In the genomic region with DNA sequence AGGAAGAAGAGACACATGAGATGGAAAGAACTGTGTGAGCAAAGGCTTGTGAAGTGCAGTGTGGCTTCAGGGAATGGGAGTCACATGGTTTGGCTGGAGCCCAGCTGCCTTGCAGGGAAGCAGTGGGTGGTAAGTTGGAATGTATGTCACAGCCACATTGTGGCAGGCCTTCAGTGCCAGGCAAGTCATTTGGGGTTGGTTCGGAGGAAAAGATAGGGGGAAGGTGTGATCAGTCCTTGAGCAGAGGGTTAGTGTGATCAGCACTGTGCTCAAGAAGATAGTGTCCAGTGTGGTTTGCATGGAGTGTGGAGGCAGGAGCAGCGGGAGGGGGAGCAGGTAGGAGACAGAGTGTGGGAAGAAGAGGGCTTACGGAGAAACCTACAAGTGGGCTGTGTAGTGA, we compare ENCODE assay signal across 1 cellular context.
TF ChIP-seq lines count a peak whose summit lies in the region.

No MANE protein-coding gene starts in this region.

TF ChIP-seq in HEK293, 187 proteins besides CTCF, POLR2A, EP300 and RAD21 (continued from another document and continues in another):
- 0 out of 2 replicates have a peak, but pooled peaks have one; percentile 14 for TF ChIP-seq SP7 (tag by site-specific recombination; IDR thresholded peaks at IDR 0.05)
- TF ChIP-seq ZNF677 (tag by site-specific recombination; IDR thresholded peaks at IDR 0.05) = no peak
- TF ChIP-seq ZNF660 (tag by site-specific recombination; IDR thresholded peaks at IDR 0.05) = no peak; the same call in 1 of the 2 replicates
- no peak for TF ChIP-seq TRIM28 (IDR thresholded peaks at IDR 0.05; ENCODE audit: borderline replicate concordance, low read length)
- TF ChIP-seq ZNF785 (tag by site-specific recombination; IDR thresholded peaks at IDR 0.05) = 0 out of 2 replicates have a peak, but pooled peaks have one; percentile 18
- TF ChIP-seq ZNF501 (tag by site-specific recombination; IDR thresholded peaks at IDR 0.05) = no peak; the same call in 1 of the 2 replicates
- TF ChIP-seq EGR2 (tag by site-specific recombination; IDR thresholded peaks at IDR 0.05; ENCODE audit: low read depth) = peak; percentile 99
- peak; percentile 90 for TF ChIP-seq ZNF133 (tag by site-specific recombination; IDR thresholded peaks at IDR 0.05)
- peak; percentile 85; the same call in 1 of the 2 replicates for TF ChIP-seq GLI4 (tag by site-specific recombination; IDR thresholded peaks at IDR 0.05)
- no peak for TF ChIP-seq ZNF16 (tag by site-specific recombination; IDR thresholded peaks at IDR 0.05; ENCODE audit: low read depth)
- no peak for TF ChIP-seq ZBTB8A (tag by site-specific recombination; IDR thresholded peaks at IDR 0.05)
- TF ChIP-seq ZNF629 (tag by site-specific recombination; IDR thresholded peaks at IDR 0.05) = peak; percentile 33
- TF ChIP-seq, protein P1, sequence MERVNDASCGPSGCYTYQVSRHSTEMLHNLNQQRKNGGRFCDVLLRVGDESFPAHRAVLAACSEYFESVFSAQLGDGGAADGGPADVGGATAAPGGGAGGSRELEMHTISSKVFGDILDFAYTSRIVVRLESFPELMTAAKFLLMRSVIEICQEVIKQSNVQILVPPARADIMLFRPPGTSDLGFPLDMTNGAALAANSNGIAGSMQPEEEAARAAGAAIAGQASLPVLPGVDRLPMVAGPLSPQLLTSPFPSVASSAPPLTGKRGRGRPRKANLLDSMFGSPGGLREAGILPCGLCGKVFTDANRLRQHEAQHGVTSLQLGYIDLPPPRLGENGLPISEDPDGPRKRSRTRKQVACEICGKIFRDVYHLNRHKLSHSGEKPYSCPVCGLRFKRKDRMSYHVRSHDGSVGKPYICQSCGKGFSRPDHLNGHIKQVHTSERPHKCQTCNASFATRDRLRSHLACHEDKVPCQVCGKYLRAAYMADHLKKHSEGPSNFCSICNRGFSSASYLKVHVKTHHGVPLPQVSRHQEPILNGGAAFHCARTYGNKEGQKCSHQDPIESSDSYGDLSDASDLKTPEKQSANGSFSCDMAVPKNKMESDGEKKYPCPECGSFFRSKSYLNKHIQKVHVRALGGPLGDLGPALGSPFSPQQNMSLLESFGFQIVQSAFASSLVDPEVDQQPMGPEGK (tag by site-specific recombination; IDR thresholded peaks at IDR 0.05) = peak; percentile 46
- no peak for TF ChIP-seq ZBTB1 (tag by site-specific recombination; IDR thresholded peaks at IDR 0.05)
- TF ChIP-seq GFI1B (tag by site-specific recombination; IDR thresholded peaks at IDR 0.05) = no peak
- TF ChIP-seq, protein P2, sequence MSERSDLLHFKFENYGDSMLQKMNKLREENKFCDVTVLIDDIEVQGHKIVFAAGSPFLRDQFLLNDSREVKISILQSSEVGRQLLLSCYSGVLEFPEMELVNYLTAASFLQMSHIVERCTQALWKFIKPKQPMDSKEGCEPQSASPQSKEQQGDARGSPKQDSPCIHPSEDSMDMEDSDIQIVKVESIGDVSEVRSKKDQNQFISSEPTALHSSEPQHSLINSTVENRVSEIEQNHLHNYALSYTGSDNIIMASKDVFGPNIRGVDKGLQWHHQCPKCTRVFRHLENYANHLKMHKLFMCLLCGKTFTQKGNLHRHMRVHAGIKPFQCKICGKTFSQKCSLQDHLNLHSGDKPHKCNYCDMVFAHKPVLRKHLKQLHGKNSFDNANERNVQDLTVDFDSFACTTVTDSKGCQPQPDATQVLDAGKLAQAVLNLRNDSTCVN (tag by site-specific recombination; optimal IDR thresholded peaks at IDR 0.05) = no peak
- TF ChIP-seq ZNF2 (tag by site-specific recombination; IDR thresholded peaks at IDR 0.05) = 0 out of 2 replicates have a peak, but pooled peaks have one; percentile 26
- TF ChIP-seq, protein P3, sequence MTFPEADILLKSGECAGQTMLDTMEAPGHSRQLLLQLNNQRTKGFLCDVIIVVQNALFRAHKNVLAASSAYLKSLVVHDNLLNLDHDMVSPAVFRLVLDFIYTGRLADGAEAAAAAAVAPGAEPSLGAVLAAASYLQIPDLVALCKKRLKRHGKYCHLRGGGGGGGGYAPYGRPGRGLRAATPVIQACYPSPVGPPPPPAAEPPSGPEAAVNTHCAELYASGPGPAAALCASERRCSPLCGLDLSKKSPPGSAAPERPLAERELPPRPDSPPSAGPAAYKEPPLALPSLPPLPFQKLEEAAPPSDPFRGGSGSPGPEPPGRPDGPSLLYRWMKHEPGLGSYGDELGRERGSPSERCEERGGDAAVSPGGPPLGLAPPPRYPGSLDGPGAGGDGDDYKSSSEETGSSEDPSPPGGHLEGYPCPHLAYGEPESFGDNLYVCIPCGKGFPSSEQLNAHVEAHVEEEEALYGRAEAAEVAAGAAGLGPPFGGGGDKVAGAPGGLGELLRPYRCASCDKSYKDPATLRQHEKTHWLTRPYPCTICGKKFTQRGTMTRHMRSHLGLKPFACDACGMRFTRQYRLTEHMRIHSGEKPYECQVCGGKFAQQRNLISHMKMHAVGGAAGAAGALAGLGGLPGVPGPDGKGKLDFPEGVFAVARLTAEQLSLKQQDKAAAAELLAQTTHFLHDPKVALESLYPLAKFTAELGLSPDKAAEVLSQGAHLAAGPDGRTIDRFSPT (tag by site-specific recombination; IDR thresholded peaks at IDR 0.05) = peak; percentile 78; the same call in 1 of the 2 replicates
- TF ChIP-seq, protein P4, sequence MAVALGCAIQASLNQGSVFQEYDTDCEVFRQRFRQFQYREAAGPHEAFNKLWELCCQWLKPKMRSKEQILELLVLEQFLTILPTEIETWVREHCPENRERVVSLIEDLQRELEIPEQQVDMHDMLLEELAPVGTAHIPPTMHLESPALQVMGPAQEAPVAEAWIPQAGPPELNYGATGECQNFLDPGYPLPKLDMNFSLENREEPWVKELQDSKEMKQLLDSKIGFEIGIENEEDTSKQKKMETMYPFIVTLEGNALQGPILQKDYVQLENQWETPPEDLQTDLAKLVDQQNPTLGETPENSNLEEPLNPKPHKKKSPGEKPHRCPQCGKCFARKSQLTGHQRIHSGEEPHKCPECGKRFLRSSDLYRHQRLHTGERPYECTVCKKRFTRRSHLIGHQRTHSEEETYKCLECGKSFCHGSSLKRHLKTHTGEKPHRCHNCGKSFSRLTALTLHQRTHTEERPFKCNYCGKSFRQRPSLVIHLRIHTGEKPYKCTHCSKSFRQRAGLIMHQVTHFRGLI (tag by site-specific recombination; IDR thresholded peaks at IDR 0.05) = peak; percentile 34; the same call in 1 of the 2 replicates
- TF ChIP-seq GLIS2 (tag by site-specific recombination; IDR thresholded peaks at IDR 0.05) = 0 out of 2 replicates have a peak, but pooled peaks have one; percentile 19
- 0 out of 2 replicates have a peak, but pooled peaks have one; percentile 5 for TF ChIP-seq ZBTB21 (tag by site-specific recombination; IDR thresholded peaks at IDR 0.05)
- TF ChIP-seq ZNF311 (tag by site-specific recombination; IDR thresholded peaks at IDR 0.05; ENCODE audit: borderline replicate concordance) = no peak
- TF ChIP-seq ZNF335 (tag by site-specific recombination; conservative IDR thresholded peaks at IDR 0.05) = 0 out of 2 replicates have a peak, but pooled peaks have one; percentile 25
- TF ChIP-seq ZNF121 (tag by site-specific recombination; IDR thresholded peaks at IDR 0.05) = no peak
- peak; percentile 93 for TF ChIP-seq ZNF600 (tag by site-specific recombination; IDR thresholded peaks at IDR 0.05)
- TF ChIP-seq ZNF747 (tag by site-specific recombination; IDR thresholded peaks at IDR 0.05) = no peak
- TF ChIP-seq, protein P5, sequence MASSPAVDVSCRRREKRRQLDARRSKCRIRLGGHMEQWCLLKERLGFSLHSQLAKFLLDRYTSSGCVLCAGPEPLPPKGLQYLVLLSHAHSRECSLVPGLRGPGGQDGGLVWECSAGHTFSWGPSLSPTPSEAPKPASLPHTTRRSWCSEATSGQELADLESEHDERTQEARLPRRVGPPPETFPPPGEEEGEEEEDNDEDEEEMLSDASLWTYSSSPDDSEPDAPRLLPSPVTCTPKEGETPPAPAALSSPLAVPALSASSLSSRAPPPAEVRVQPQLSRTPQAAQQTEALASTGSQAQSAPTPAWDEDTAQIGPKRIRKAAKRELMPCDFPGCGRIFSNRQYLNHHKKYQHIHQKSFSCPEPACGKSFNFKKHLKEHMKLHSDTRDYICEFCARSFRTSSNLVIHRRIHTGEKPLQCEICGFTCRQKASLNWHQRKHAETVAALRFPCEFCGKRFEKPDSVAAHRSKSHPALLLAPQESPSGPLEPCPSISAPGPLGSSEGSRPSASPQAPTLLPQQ (tag by site-specific recombination; IDR thresholded peaks at IDR 0.05) = peak; percentile 63; the same call in 1 of the 2 replicates
- peak; percentile 59 for TF ChIP-seq ZNF366 (tag by site-specific recombination; conservative IDR thresholded peaks at IDR 0.05)
- TF ChIP-seq ZNF324 (tag by site-specific recombination; IDR thresholded peaks at IDR 0.05) = peak; percentile 28; the same call in 1 of the 2 replicates
- no peak for TF ChIP-seq KLF10 (tag by site-specific recombination; IDR thresholded peaks at IDR 0.05)
- no peak for TF ChIP-seq FEZF1 (tag by site-specific recombination; IDR thresholded peaks at IDR 0.05)
- TF ChIP-seq SCRT1 (tag by site-specific recombination; IDR thresholded peaks at IDR 0.05; ENCODE audit: borderline replicate concordance) = peak; percentile 94
- no peak for TF ChIP-seq HOXD13 (CRISPR knock-in tag; IDR thresholded peaks at IDR 0.05; ENCODE audit: borderline replicate concordance)
- TF ChIP-seq, protein P6, sequence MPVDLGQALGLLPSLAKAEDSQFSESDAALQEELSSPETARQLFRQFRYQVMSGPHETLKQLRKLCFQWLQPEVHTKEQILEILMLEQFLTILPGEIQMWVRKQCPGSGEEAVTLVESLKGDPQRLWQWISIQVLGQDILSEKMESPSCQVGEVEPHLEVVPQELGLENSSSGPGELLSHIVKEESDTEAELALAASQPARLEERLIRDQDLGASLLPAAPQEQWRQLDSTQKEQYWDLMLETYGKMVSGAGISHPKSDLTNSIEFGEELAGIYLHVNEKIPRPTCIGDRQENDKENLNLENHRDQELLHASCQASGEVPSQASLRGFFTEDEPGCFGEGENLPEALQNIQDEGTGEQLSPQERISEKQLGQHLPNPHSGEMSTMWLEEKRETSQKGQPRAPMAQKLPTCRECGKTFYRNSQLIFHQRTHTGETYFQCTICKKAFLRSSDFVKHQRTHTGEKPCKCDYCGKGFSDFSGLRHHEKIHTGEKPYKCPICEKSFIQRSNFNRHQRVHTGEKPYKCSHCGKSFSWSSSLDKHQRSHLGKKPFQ (tag by site-specific recombination; IDR thresholded peaks at IDR 0.05) = peak; percentile 97
- TF ChIP-seq, protein P7, sequence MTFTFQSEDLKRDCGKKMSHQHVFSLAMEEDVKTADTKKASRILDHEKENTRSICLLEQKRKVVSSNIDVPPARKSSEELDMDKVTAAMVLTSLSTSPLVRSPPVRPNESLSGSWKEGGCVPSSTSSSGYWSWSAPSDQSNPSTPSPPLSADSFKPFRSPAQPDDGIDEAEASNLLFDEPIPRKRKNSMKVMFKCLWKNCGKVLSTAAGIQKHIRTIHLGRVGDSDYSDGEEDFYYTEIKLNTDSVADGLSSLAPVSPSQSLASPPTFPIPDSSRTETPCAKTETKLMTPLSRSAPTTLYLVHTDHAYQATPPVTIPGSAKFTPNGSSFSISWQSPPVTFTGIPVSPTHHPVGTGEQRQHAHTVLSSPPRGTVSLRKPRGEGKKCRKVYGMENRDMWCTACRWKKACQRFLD (tag by site-specific recombination; IDR thresholded peaks at IDR 0.05) = no peak
- TF ChIP-seq ZNF521 (tag by site-specific recombination; IDR thresholded peaks at IDR 0.05) = no peak
- TF ChIP-seq ZXDB (tag by site-specific recombination; IDR thresholded peaks at IDR 0.05) = no peak
- TF ChIP-seq ZNF621 (tag by site-specific recombination; IDR thresholded peaks at IDR 0.05) = no peak
- TF ChIP-seq ZNF529 (tag by site-specific recombination; IDR thresholded peaks at IDR 0.05; ENCODE audit: insufficient replicate concordance) = no peak
- no peak for TF ChIP-seq REPIN1 (tag by site-specific recombination; IDR thresholded peaks at IDR 0.05; ENCODE audit: low read depth)
- TF ChIP-seq GLIS1 (tag by site-specific recombination; IDR thresholded peaks at IDR 0.05) = peak; percentile 82
- no peak for TF ChIP-seq ZNF155 (tag by site-specific recombination; IDR thresholded peaks at IDR 0.05)
- peak; percentile 75 for TF ChIP-seq ZNF341 (tag by site-specific recombination; IDR thresholded peaks at IDR 0.05; ENCODE audit: low read depth)
- TF ChIP-seq ZBTB17 (tag by site-specific recombination; IDR thresholded peaks at IDR 0.05) = peak; percentile 81
- TF ChIP-seq ZBTB48 (tag by site-specific recombination; IDR thresholded peaks at IDR 0.05) = peak; percentile 40; the same call in 1 of the 2 replicates
- TF ChIP-seq SP3 (tag by site-specific recombination; IDR thresholded peaks at IDR 0.05) = no peak
- TF ChIP-seq PRDM1 (tag by site-specific recombination; IDR thresholded peaks at IDR 0.05) = no peak
- TF ChIP-seq ZNF174 (tag by site-specific recombination; IDR thresholded peaks at IDR 0.05) = no peak
- TF ChIP-seq ZNF350 (tag by site-specific recombination; IDR thresholded peaks at IDR 0.05) = no peak
- TF ChIP-seq, protein P8, sequence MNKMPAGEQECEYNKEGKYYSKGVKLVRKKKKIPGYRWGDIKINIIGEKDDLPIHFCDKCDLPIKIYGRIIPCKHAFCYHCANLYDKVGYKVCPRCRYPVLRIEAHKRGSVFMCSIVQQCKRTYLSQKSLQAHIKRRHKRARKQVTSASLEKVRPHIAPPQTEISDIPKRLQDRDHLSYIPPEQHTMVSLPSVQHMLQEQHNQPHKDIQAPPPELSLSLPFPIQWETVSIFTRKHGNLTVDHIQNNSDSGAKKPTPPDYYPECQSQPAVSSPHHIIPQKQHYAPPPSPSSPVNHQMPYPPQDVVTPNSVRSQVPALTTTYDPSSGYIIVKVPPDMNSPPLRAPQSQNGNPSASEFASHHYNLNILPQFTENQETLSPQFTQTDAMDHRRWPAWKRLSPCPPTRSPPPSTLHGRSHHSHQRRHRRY (tag by site-specific recombination; IDR thresholded peaks at IDR 0.05) = no peak
- TF ChIP-seq, protein P9, sequence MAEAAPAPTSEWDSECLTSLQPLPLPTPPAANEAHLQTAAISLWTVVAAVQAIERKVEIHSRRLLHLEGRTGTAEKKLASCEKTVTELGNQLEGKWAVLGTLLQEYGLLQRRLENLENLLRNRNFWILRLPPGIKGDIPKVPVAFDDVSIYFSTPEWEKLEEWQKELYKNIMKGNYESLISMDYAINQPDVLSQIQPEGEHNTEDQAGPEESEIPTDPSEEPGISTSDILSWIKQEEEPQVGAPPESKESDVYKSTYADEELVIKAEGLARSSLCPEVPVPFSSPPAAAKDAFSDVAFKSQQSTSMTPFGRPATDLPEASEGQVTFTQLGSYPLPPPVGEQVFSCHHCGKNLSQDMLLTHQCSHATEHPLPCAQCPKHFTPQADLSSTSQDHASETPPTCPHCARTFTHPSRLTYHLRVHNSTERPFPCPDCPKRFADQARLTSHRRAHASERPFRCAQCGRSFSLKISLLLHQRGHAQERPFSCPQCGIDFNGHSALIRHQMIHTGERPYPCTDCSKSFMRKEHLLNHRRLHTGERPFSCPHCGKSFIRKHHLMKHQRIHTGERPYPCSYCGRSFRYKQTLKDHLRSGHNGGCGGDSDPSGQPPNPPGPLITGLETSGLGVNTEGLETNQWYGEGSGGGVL (tag by site-specific recombination; IDR thresholded peaks at IDR 0.05) = peak; percentile 64
- TF ChIP-seq ZFHX2 (tag by site-specific recombination; conservative IDR thresholded peaks at IDR 0.05) = peak; percentile 99
- no peak for TF ChIP-seq ZNF623 (tag by site-specific recombination; IDR thresholded peaks at IDR 0.05)
- peak; percentile 42; the same call in 1 of the 2 replicates for TF ChIP-seq ZBTB20 (tag by site-specific recombination; IDR thresholded peaks at IDR 0.05)
